8 cellular contexts compared by ENCODE assay signal in genomic region chr14:50335989-50336391, GRCh38.
A peak's percentile ranks its signal among the peaks of the same experiment; 100 is the strongest.
DNase-seq lines count a peak whose midpoint lies in the region; ATAC-seq and FAIRE-seq lines count a peak whose summit lies in the region.

No MANE protein-coding gene starts in this region.

- H3K27ac Mint-ChIP-seq in stimulated activated naive CD8-positive, alpha-beta T cell treated with anti-CD3 and anti-CD28 coated beads, Interleukin-15, amount 100 ng/mL, for 72 hours, result peak overlapping the region; percentile 42 to 70

- H3K27me3 Mint-ChIP-seq in stimulated activated naive CD8-positive, alpha-beta T cell treated with anti-CD3 and anti-CD28 coated beads, Interleukin-15, amount 100 ng/mL, for 72 hours, result no peaks in the 10 kb centered on the region

- H3K4me3 Mint-ChIP-seq in stimulated activated naive CD8-positive, alpha-beta T cell treated with anti-CD3 and anti-CD28 coated beads, Interleukin-15, amount 100 ng/mL, for 72 hours, result peak overlapping the region; percentile 37 to 45

- DNase-seq in AG20443 (ENCODE audit: low spot score) (peak; percentile 34), HCEC 1CT (peak; percentile 27), amniotic epithelial cell (ENCODE audit: low read depth) (peak; percentile 41), iris pigment epithelial cell (ENCODE audit: low read depth) (peak; percentile 49), RCC 7860 (ENCODE audit: low spot score) (no peak)
- no peak for DNase-seq in stimulated activated naive CD8-positive, alpha-beta T cell treated with anti-CD3 and anti-CD28 coated beads, Interleukin-15, amount 100 ng/mL, for 72 hours
- DNase-seq in stimulated activated CD8-positive, alpha-beta memory T cell treated with anti-CD3 and anti-CD28 coated beads, Interleukin-4, amount 100 ng/mL, for 48 hours, result no peak

- no peak for FAIRE-seq in RCC 7860 (lab: Jason Lieb, UNC)

- peaks cover 20% of the 10 kb centered on the region for H3K4me1 Mint-ChIP-seq in stimulated activated naive CD8-positive, alpha-beta T cell treated with anti-CD3 and anti-CD28 coated beads, Interleukin-15, amount 100 ng/mL, for 72 hours

- peak; percentile 70 for ATAC-seq in stimulated activated naive CD8-positive, alpha-beta T cell treated with anti-CD3 and anti-CD28 coated beads, Interleukin-15, amount 100 ng/mL, for 72 hours
- no peak for ATAC-seq in GM21529 (IDR thresholded peaks at IDR 0.05; ENCODE audit: unreplicated experiment)

- H3K9me3 Mint-ChIP-seq in stimulated activated naive CD8-positive, alpha-beta T cell treated with anti-CD3 and anti-CD28 coated beads, Interleukin-15, amount 100 ng/mL, for 72 hours, result no peaks in the 10 kb centered on the region

Comparison
In these comparisons a context has a peak if more than half of its experiments do, and no peak if none do; other contexts are left out.
1. DNase-seq: peak in AG20443 (single experiment), HCEC 1CT (single experiment), amniotic epithelial cell (single experiment) and iris pigment epithelial cell (single experiment); none in stimulated activated naive CD8-positive, alpha-beta T cell treated with anti-CD3 and anti-CD28 coated beads, Interleukin-15, amount 100 ng/mL, for 72 hours (0 of 2), RCC 7860 (single experiment) and stimulated activated CD8-positive, alpha-beta memory T cell treated with anti-CD3 and anti-CD28 coated beads, Interleukin-4, amount 100 ng/mL, for 48 hours (single experiment).